Comparison of ENCODE assay signal across 27 cellular contexts in genomic region chr16:85927938-85928337, GRCh38. TPM values are rescaled to one million over a fixed set of nuclear protein-coding genes. Genes with fewer than 3 reads are reported as not detected.
DNase-seq lines count a peak whose midpoint lies in the region; ATAC-seq and TF ChIP-seq lines count a peak whose summit lies in the region.
"Had no signal": no experiment of that assay in that cellular context is flagged by ENCODE, and none has a peak within 500 bp of the region (broad histone marks: within the 10 kb centered on the region; RNA-seq: fewer than 3 reads in every experiment).

No MANE protein-coding gene starts in this region.

- H3K36me3 ChIP-seq in hepatocyte (replicated peaks; ENCODE audit: insufficient read depth, low read depth) = no peaks in the 10 kb centered on the region
- H3K36me3 ChIP-seq: cardiac muscle cell, stomach, tibial artery, WERI-Rb-1 had no signal

- H3K4me3 ChIP-seq in hepatocyte = no peak overlapping the region
- H3K4me3 ChIP-seq: cardiac muscle cell, coronary artery, stomach, tibial artery had no signal

- H3K27ac ChIP-seq in hepatocyte = peak overlapping the region; percentile 43
- H3K27ac ChIP-seq: cardiac muscle cell, coronary artery, foreskin keratinocyte, parathyroid adenoma, tibial artery, WERI-Rb-1 had no signal

- no peaks in the 10 kb centered on the region for H3K27me3 Mint-ChIP-seq in activated naive CD4-positive, alpha-beta T cell treated with anti-CD3 and anti-CD28 coated beads, Interleukin-2, amount 50 U/mL, for 24 hours
- no peaks in the 10 kb centered on the region for H3K27me3 Mint-ChIP-seq in stimulated activated naive B cell treated with anti-CD40 and anti-IgM and Interleukin-4, amounts not matched to agents 10 μg/mL and 1 μg/mL and 100 μg/mL, for 72 hours
- H3K27me3 Mint-ChIP-seq: CD4-positive, alpha-beta T cell had no signal

- no peaks in the 10 kb centered on the region for H3K9me3 ChIP-seq in hepatocyte (ENCODE audit: low read depth)
- H3K9me3 ChIP-seq: stomach, tibial artery had no signal

- peaks cover 41% of the 10 kb centered on the region for H3K4me1 Mint-ChIP-seq in activated naive CD4-positive, alpha-beta T cell treated with anti-CD3 and anti-CD28 coated beads, Interleukin-2, amount 50 U/mL, for 24 hours
- H3K4me1 Mint-ChIP-seq in stimulated activated naive B cell treated with anti-CD40 and anti-IgM and Interleukin-4, amounts not matched to agents 10 μg/mL and 1 μg/mL and 100 μg/mL, for 72 hours = peaks cover 84 to 98% of the 10 kb centered on the region in 2 donors
- H3K4me1 Mint-ChIP-seq in stimulated activated effector memory CD8-positive, alpha-beta T cell treated with anti-CD3 and anti-CD28 coated beads, Interleukin-12 subunit alpha, Interleukin-12 subunit beta, amount 100 ng/mL, for 72 hours = peaks cover 10% of the 10 kb centered on the region

- ATAC-seq in stimulated activated naive B cell treated with anti-CD40 and anti-IgM and Interleukin-4, amounts not matched to agents 10 μg/mL and 1 μg/mL and 100 μg/mL, for 72 hours (replicated peaks) = no peak
- ATAC-seq in stimulated activated effector memory CD8-positive, alpha-beta T cell treated with anti-CD3 and anti-CD28 coated beads, Interleukin-12 subunit alpha, Interleukin-12 subunit beta, amount 100 ng/mL, for 72 hours = no peak
- no peak for ATAC-seq in HG02759 (IDR thresholded peaks at IDR 0.05; ENCODE audit: unreplicated experiment)
- ATAC-seq: effector memory CD8-positive, alpha-beta T cell; foreskin keratinocyte; HCT116; natural killer cell; PC-3 had no signal

- no peak for DNase-seq in activated naive CD4-positive, alpha-beta T cell (lab: John Stamatoyannopoulos, UW)
- peak; percentile 53 for DNase-seq in NAMALWA (ENCODE audit: low spot score)
- DNase-seq in hepatocyte (ENCODE audit: low spot score) = no peak
- DNase-seq in stimulated activated naive B cell treated with anti-CD40 and anti-IgM and Interleukin-4, amounts not matched to agents 10 μg/mL and 1 μg/mL and 100 μg/mL, for 72 hours = no peak
- DNase-seq in stimulated activated effector memory CD8-positive, alpha-beta T cell treated with anti-CD3 and anti-CD28 coated beads, Interleukin-12 subunit alpha, Interleukin-12 subunit beta, amount 100 ng/mL, for 72 hours (ENCODE audit: low spot score in 2 of 2) = no peak
- DNase-seq in NCI-H526 (lab: John Stamatoyannopoulos, UW) = no peak
- DNase-seq: activated CD4-positive, alpha-beta memory T cell treated with anti-CD3 and anti-CD28 coated beads for 36 hours; activated naive CD4-positive, alpha-beta T cell treated with Interleukin-2 at 50 U/mL for 16 hours; aorta; CD4-positive, alpha-beta T cell; effector memory CD8-positive, alpha-beta T cell; foreskin keratinocyte; immature natural killer cell; natural killer cell; NCI-H187; NCI-H2227 treated with DMSO at 0.1 percent for 48 hours; PC-3; stimulated activated CD4-positive, alpha-beta T cell treated with anti-CD3 and anti-CD28 coated beads, Interleukin-4, amount 100 ng/mL, for 4 hours; stomach; WERI-Rb-1 had no signal

- no peaks in the 10 kb centered on the region for H3K27me3 ChIP-seq in hepatocyte
- H3K27me3 ChIP-seq: foreskin keratinocyte had no signal

- no peaks in the 10 kb centered on the region for H3K9me3 Mint-ChIP-seq in activated naive CD4-positive, alpha-beta T cell treated with anti-CD3 and anti-CD28 coated beads, Interleukin-2, amount 50 U/mL, for 24 hours
- peaks cover 0 to 2% of the 10 kb centered on the region in 2 donors for H3K9me3 Mint-ChIP-seq in stimulated activated naive B cell treated with anti-CD40 and anti-IgM and Interleukin-4, amounts not matched to agents 10 μg/mL and 1 μg/mL and 100 μg/mL, for 72 hours
- H3K9me3 Mint-ChIP-seq in stimulated activated effector memory CD8-positive, alpha-beta T cell treated with anti-CD3 and anti-CD28 coated beads, Interleukin-12 subunit alpha, Interleukin-12 subunit beta, amount 100 ng/mL, for 72 hours = no peaks in the 10 kb centered on the region
- H3K9me3 Mint-ChIP-seq: activated CD4-positive, alpha-beta memory T cell treated with anti-CD3 and anti-CD28 coated beads for 36 hours; CD4-positive, alpha-beta T cell; effector memory CD8-positive, alpha-beta T cell; natural killer cell had no signal

- H3K4me2 ChIP-seq in hepatocyte = no peak overlapping the region

- H3K9me2 ChIP-seq in hepatocyte (replicated peaks; ENCODE audit: insufficient read depth) = no peaks in the 10 kb centered on the region

- H3K79me2 ChIP-seq in hepatocyte = no peaks in the 10 kb centered on the region
- H3K79me2 ChIP-seq: parathyroid adenoma had no signal

- H3K27ac Mint-ChIP-seq in activated naive CD4-positive, alpha-beta T cell treated with anti-CD3 and anti-CD28 coated beads, Interleukin-2, amount 50 U/mL, for 24 hours = no peak overlapping the region
- peak overlapping the region; percentile 92 for H3K27ac Mint-ChIP-seq in stimulated activated naive B cell treated with anti-CD40 and anti-IgM and Interleukin-4, amounts not matched to agents 10 μg/mL and 1 μg/mL and 100 μg/mL, for 72 hours
- no peak overlapping the region for H3K27ac Mint-ChIP-seq in stimulated activated effector memory CD8-positive, alpha-beta T cell treated with anti-CD3 and anti-CD28 coated beads, Interleukin-12 subunit alpha, Interleukin-12 subunit beta, amount 100 ng/mL, for 72 hours
- H3K27ac Mint-ChIP-seq: activated CD4-positive, alpha-beta memory T cell treated with anti-CD3 and anti-CD28 coated beads for 36 hours; CD4-positive, alpha-beta T cell; effector memory CD8-positive, alpha-beta T cell; immature natural killer cell; natural killer cell had no signal

- peak overlapping the region; percentile 19 for H3K4me3 Mint-ChIP-seq in activated naive CD4-positive, alpha-beta T cell treated with anti-CD3 and anti-CD28 coated beads, Interleukin-2, amount 50 U/mL, for 24 hours
- H3K4me3 Mint-ChIP-seq in stimulated activated naive B cell treated with anti-CD40 and anti-IgM and Interleukin-4, amounts not matched to agents 10 μg/mL and 1 μg/mL and 100 μg/mL, for 72 hours = peak overlapping the region; percentile 9 to 78
- H3K4me3 Mint-ChIP-seq in stimulated activated effector memory CD8-positive, alpha-beta T cell treated with anti-CD3 and anti-CD28 coated beads, Interleukin-12 subunit alpha, Interleukin-12 subunit beta, amount 100 ng/mL, for 72 hours = no peak overlapping the region
- H3K4me3 Mint-ChIP-seq: activated CD4-positive, alpha-beta memory T cell treated with anti-CD3 and anti-CD28 coated beads for 36 hours; CD4-positive, alpha-beta T cell; effector memory CD8-positive, alpha-beta T cell; natural killer cell had no signal

- H2AFZ ChIP-seq in hepatocyte = no peak overlapping the region
- H2AFZ ChIP-seq: parathyroid adenoma had no signal

- TF ChIP-seq CTCF in hepatocyte (IDR thresholded peaks at IDR 0.05; ENCODE audit: poor library complexity) = no peak

- H3K4me1 ChIP-seq in hepatocyte (ENCODE audit: insufficient read depth) = peaks cover 10% of the 10 kb centered on the region
- H3K4me1 ChIP-seq: foreskin keratinocyte, parathyroid adenoma, tibial artery had no signal

- no peaks in the 10 kb centered on the region for H4K20me1 ChIP-seq in hepatocyte (ENCODE audit: insufficient read depth, poor library complexity, severe bottlenecking)

- H3K36me3 Mint-ChIP-seq in activated naive CD4-positive, alpha-beta T cell treated with anti-CD3 and anti-CD28 coated beads, Interleukin-2, amount 50 U/mL, for 24 hours = peaks cover 4% of the 10 kb centered on the region
- peaks cover 14 to 20% of the 10 kb centered on the region in 2 donors for H3K36me3 Mint-ChIP-seq in stimulated activated naive B cell treated with anti-CD40 and anti-IgM and Interleukin-4, amounts not matched to agents 10 μg/mL and 1 μg/mL and 100 μg/mL, for 72 hours
- H3K36me3 Mint-ChIP-seq in stimulated activated effector memory CD8-positive, alpha-beta T cell treated with anti-CD3 and anti-CD28 coated beads, Interleukin-12 subunit alpha, Interleukin-12 subunit beta, amount 100 ng/mL, for 72 hours = no peaks in the 10 kb centered on the region
- H3K36me3 Mint-ChIP-seq: natural killer cell had no signal

- WGBS in hepatocyte (ENCODE audit: low lambda C conversion rate, missing lambda C conversion rate) = 62% methylated on average over 8 of the region's 8 CpGs

RNA-seq across cellular contexts. Expression of gene IRF8, which starts 29.0 kb away (rescaled TPM):
- total RNA-seq in hepatocyte = 7.2 and 8.4 TPM in 2 replicates
- 4.7 and 6.9 TPM in 2 replicates for polyA plus RNA-seq in hepatocyte
- total RNA-seq: foreskin keratinocyte, PC-3 had no signal
- polyA plus RNA-seq: foreskin keratinocyte had no signal
